ENCODE assay signal across 1 cellular context in the genomic region with DNA sequence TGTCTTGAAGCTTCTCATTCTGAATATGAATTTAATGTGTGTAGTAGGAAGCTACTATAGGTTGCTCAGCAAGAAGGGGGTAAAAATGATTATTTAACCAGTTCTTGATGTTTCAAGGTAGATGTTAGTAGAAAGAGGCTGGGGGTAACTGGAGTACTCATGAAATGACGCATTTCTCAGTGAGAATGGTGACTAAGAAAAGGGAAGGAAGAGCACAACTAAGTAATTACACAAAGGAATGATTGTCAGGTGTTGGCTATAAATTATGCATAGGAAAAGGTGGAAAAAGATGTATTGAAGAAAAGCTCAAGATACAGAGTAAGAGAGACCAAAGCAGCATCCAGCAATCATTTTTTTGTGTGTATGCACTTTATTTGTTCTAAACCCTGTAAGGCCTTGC.
TF ChIP-seq lines count a peak whose summit lies in the region.

No MANE protein-coding gene starts in this region.

TF ChIP-seq in neural cell, 6 proteins besides CTCF, POLR2A, EP300 and RAD21 (continued from another document):
- TF ChIP-seq MXI1 (conservative IDR thresholded peaks at IDR 0.05; ENCODE audit: poor library complexity, severe bottlenecking) = no peak
- TF ChIP-seq TAF1 (IDR thresholded peaks at IDR 0.05; ENCODE audit: low read depth) = no peak
- TF ChIP-seq, protein P1, sequence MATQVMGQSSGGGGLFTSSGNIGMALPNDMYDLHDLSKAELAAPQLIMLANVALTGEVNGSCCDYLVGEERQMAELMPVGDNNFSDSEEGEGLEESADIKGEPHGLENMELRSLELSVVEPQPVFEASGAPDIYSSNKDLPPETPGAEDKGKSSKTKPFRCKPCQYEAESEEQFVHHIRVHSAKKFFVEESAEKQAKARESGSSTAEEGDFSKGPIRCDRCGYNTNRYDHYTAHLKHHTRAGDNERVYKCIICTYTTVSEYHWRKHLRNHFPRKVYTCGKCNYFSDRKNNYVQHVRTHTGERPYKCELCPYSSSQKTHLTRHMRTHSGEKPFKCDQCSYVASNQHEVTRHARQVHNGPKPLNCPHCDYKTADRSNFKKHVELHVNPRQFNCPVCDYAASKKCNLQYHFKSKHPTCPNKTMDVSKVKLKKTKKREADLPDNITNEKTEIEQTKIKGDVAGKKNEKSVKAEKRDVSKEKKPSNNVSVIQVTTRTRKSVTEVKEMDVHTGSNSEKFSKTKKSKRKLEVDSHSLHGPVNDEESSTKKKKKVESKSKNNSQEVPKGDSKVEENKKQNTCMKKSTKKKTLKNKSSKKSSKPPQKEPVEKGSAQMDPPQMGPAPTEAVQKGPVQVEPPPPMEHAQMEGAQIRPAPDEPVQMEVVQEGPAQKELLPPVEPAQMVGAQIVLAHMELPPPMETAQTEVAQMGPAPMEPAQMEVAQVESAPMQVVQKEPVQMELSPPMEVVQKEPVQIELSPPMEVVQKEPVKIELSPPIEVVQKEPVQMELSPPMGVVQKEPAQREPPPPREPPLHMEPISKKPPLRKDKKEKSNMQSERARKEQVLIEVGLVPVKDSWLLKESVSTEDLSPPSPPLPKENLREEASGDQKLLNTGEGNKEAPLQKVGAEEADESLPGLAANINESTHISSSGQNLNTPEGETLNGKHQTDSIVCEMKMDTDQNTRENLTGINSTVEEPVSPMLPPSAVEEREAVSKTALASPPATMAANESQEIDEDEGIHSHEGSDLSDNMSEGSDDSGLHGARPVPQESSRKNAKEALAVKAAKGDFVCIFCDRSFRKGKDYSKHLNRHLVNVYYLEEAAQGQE (IDR thresholded peaks at IDR 0.05; ENCODE audit: borderline replicate concordance) = no peak
- no peak for TF ChIP-seq POLR2AphosphoS5 (IDR thresholded peaks at IDR 0.05)
